Comparison of ENCODE assay signal across 1 cellular context in genomic region chr3:132630612-132631011, GRCh38.
TF ChIP-seq lines count a peak whose summit lies in the region.

No MANE protein-coding gene starts in this region.

TF ChIP-seq in WTC11, 78 proteins besides CTCF, POLR2A, EP300 and RAD21:
- no peak for TF ChIP-seq ZNF317 (CRISPR knock-in tag; IDR thresholded peaks at IDR 0.05; ENCODE audit: borderline replicate concordance, low read depth)
- TF ChIP-seq JAZF1 (CRISPR knock-in tag; IDR thresholded peaks at IDR 0.05): no peak
- TF ChIP-seq SMAD3 (CRISPR knock-in tag; IDR thresholded peaks at IDR 0.05; ENCODE audit: borderline replicate concordance): no peak
- no peak for TF ChIP-seq ZNF425 (CRISPR knock-in tag; conservative IDR thresholded peaks at IDR 0.05)
- no peak for TF ChIP-seq MYBL2 (CRISPR knock-in tag; IDR thresholded peaks at IDR 0.05)
